Comparison of ENCODE assay signal across 1 cellular context in genomic region chr5:81525690-81526089, GRCh38.
TF ChIP-seq lines count a peak whose summit lies in the region.

No MANE protein-coding gene starts in this region.

TF ChIP-seq in SK-N-SH treated with all-trans-retinoic acid at 6 μM for 48 hours, 23 proteins besides CTCF, POLR2A, EP300 and RAD21 (continued from another document):
- TF ChIP-seq RARB (CRISPR knock-in tag; IDR thresholded peaks at IDR 0.05) (no peak), TSHZ2 (CRISPR knock-in tag; IDR thresholded peaks at IDR 0.05) (no peak), ZFP3 (CRISPR knock-in tag; IDR thresholded peaks at IDR 0.05) (no peak), ZNF565 (CRISPR knock-in tag; conservative IDR thresholded peaks at IDR 0.05; ENCODE audit: low read depth) (no peak), CSRNP3 (CRISPR knock-in tag; IDR thresholded peaks at IDR 0.05) (no peak), GLIS3 (CRISPR knock-in tag; IDR thresholded peaks at IDR 0.05) (no peak)
